In genomic region chr3:152688313-152688712, GRCh38 we compare ENCODE assay signal across 1 cellular context.
TF ChIP-seq lines count a peak whose summit lies in the region.

No MANE protein-coding gene starts in this region.

TF ChIP-seq in SK-N-SH, 30 proteins besides CTCF, POLR2A, EP300 and RAD21 (continued from another document):
- no peak for TF ChIP-seq PBX3 (IDR thresholded peaks at IDR 0.05)
- TF ChIP-seq CHD2 (IDR thresholded peaks at IDR 0.05; ENCODE audit: low read length, partially characterized antibody): no peak
- no peak for TF ChIP-seq NFIC (IDR thresholded peaks at IDR 0.05; ENCODE audit: borderline replicate concordance)
- no peak for TF ChIP-seq SIN3A (IDR thresholded peaks at IDR 0.05; ENCODE audit: borderline replicate concordance, low read depth, low read length)
